Comparison of ENCODE assay signal across 8 cellular contexts in the genomic region with DNA sequence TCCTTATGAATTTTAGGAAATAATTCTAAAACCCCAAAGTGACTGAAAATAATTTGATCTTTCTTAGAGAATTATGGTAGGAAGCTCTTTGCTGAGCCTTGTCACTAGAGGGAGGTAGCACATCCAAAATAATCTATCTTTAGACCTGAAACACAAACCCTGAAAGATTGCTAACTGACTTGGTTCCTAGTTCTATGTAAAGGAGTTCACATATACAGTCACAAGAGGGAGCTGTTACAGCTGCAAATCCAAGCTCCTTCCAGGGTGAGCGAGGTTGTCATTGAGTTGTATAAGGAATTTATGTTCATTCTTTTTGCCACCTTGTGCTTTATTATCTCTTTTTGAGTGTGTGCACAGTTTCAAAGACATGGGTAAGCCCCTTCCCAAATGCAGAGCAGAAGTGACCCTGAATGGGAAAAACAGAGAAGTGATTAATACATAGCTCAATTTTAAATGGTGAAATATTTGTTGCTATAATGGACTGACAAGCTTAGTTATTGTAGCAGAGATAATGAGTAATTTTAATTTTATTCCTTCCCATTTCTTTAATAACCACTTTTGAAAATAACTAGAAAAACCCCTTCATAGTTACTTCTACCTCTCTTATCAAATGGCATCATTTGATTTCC.
DNase-seq lines count a peak whose midpoint lies in the region; ATAC-seq and TF ChIP-seq lines count a peak whose summit lies in the region.

No MANE protein-coding gene starts in this region.

- BruUV-seq in PC-3 (replicated peaks; lab: Mats Ljungman, UMichigan), result no TSS peak

- H3F3A ChIP-seq in PC-3 (ENCODE audit: low read length, unreplicated experiment), result no peaks in the 10 kb centered on the region

- peaks cover 4% of the 10 kb centered on the region for H3K9me3 Mint-ChIP-seq in memory B cell

- TF ChIP-seq CTCF in HEK293 (tag by site-specific recombination; IDR thresholded peaks at IDR 0.05), result no peak
- peak; percentile 93 for TF ChIP-seq CTCF in PC-3 (conservative IDR thresholded peaks at IDR 0.05; ENCODE audit: low read depth, low read length)
- TF ChIP-seq CTCF in choroid plexus epithelial cell (conservative IDR thresholded peaks at IDR 0.05; ENCODE audit: low read depth, low read length), result peak; percentile 88

- H2AFZ ChIP-seq in PC-3 (ENCODE audit: low read length), result no peak overlapping the region

- H3K27ac Mint-ChIP-seq in memory B cell, result no peak overlapping the region

- no peaks in the 10 kb centered on the region for H3K27me3 ChIP-seq in PC-3 (ENCODE audit: low read length)

- intact Hi-C loops in PC-3 (cut with micrococcal nuclease), result no loop called here

- ATAC-seq in PC-3, result peak; percentile 97
- peak; percentile 85 for ATAC-seq in memory B cell (ENCODE audit: low read depth)
- no peak for ATAC-seq in GM19023 (IDR thresholded peaks at IDR 0.05; ENCODE audit: unreplicated experiment)
- no peak for ATAC-seq in HG03342 (IDR thresholded peaks at IDR 0.05; ENCODE audit: unreplicated experiment)

- H3K27ac ChIP-seq in HEK293 (ENCODE audit: extremely low read depth, low read depth, low read length) (no peak overlapping the region), PC-3 (ENCODE audit: low read length) (no peak overlapping the region)

- H4K20me1 ChIP-seq in PC-3 (ENCODE audit: low read length), result no peaks in the 10 kb centered on the region

- no peak overlapping the region for H3K4me2 ChIP-seq in PC-3 (ENCODE audit: low read length)

- H3K36me3 ChIP-seq in HEK293 (ENCODE audit: control insufficient read depth in 2 of 2, insufficient read depth in 1 of 2, low read length in 2 of 2) (no peaks in the 10 kb centered on the region), PC-3 (ENCODE audit: low read depth, low read length) (no peaks in the 10 kb centered on the region)

- DNase-seq in EL, result peak; percentile 53
- DNase-seq in PC-3, result peak; percentile 81
- peak; percentile 91 for DNase-seq in choroid plexus epithelial cell (ENCODE audit: low read depth)
- peak in 1 of 2 donors; percentile 19 for DNase-seq in memory B cell (ENCODE audit: low spot score in 2 of 2)
- no peak for DNase-seq in activated CD4-positive, CD25-positive, alpha-beta regulatory T cell (lab: John Stamatoyannopoulos, UW)

- H3K4me1 Mint-ChIP-seq in memory B cell, result peaks cover 3% of the 10 kb centered on the region

- H3K4me3 Mint-ChIP-seq in memory B cell, result no peak overlapping the region

- H3K79me2 ChIP-seq in PC-3 (ENCODE audit: low read length), result no peaks in the 10 kb centered on the region

- peaks cover 5% of the 10 kb centered on the region for H3K36me3 Mint-ChIP-seq in memory B cell

- POLR2A ChIA-PET in HEK293 (lab: Yijun Ruan, JAX), result no interaction called here
- POLR2A ChIA-PET in PC-3 (lab: Charles Lee; ENCODE audit: unreplicated experiment), result no interaction called here

- no peaks in the 10 kb centered on the region for H3K9me2 ChIP-seq in PC-3 (replicated peaks; ENCODE audit: low read length)

- H3K4me3 ChIP-seq in HEK293 (ENCODE audit: low read depth, low read length) (no peak overlapping the region), PC-3 (ENCODE audit: low read length) (no peak overlapping the region), choroid plexus epithelial cell (ENCODE audit: low read depth, low read length) (no peak overlapping the region)

- H3K9ac ChIP-seq in PC-3 (ENCODE audit: low read length), result no peak overlapping the region

- peaks cover 12% of the 10 kb centered on the region for H3K27me3 Mint-ChIP-seq in memory B cell

- H3K4me1 ChIP-seq in HEK293 (ENCODE audit: control insufficient read depth, insufficient read depth, low read length), result no peaks in the 10 kb centered on the region
- no peaks in the 10 kb centered on the region for H3K4me1 ChIP-seq in PC-3 (ENCODE audit: insufficient read depth, low read length)

- H3K9me3 ChIP-seq in HEK293 (ENCODE audit: control insufficient read depth, insufficient read depth, low read depth, low read length), result no peaks in the 10 kb centered on the region
- no peaks in the 10 kb centered on the region for H3K9me3 ChIP-seq in PC-3 (ENCODE audit: low read length)

- CTCF ChIA-PET in HEK293 (lab: Yijun Ruan, JAX) (interaction anchor here (0.6 to 3.1 kb wide), 45 partner anchors 9 to 339 kb away, joined by 3 to 26 read pairs (median 5); no protein-coding TSS in a partner anchor), PC-3 (lab: Charles Lee) (interaction anchor here (0.5 to 2.0 kb wide), 23 partner anchors 12 to 565 kb away, joined by 3 to 19 read pairs (median 5); no protein-coding TSS in a partner anchor)

TF ChIP-seq in HEK293, 187 proteins besides CTCF, POLR2A, EP300 and RAD21:
- no peak for TF ChIP-seq ZNF274 (IDR thresholded peaks at IDR 0.05; ENCODE audit: low read length)
- TF ChIP-seq ZNF274 (tag by site-specific recombination; IDR thresholded peaks at IDR 0.05; ENCODE audit: borderline replicate concordance), result no peak
- TF ChIP-seq ZNF654 (tag by site-specific recombination; IDR thresholded peaks at IDR 0.05; ENCODE audit: low read depth), result peak; percentile 41
- no peak for TF ChIP-seq ZNF776 (tag by site-specific recombination; IDR thresholded peaks at IDR 0.05; ENCODE audit: borderline replicate concordance)
- no peak for TF ChIP-seq ZNF211 (tag by site-specific recombination; IDR thresholded peaks at IDR 0.05; ENCODE audit: low read depth)
- no peak for TF ChIP-seq ZNF76 (tag by site-specific recombination; IDR thresholded peaks at IDR 0.05; ENCODE audit: borderline replicate concordance, low read depth)

Comparison
In these comparisons a context has a peak if more than half of its experiments do, and no peak if none do; other contexts are left out.
1. DNase-seq: peak in EL (single experiment), PC-3 (single experiment) and choroid plexus epithelial cell (single experiment); none in activated CD4-positive, CD25-positive, alpha-beta regulatory T cell (0 of 4).
2. ATAC-seq: peak in PC-3 (single experiment) and memory B cell (single experiment); none in GM19023 (single experiment) and HG03342 (single experiment).